In the genomic region with DNA sequence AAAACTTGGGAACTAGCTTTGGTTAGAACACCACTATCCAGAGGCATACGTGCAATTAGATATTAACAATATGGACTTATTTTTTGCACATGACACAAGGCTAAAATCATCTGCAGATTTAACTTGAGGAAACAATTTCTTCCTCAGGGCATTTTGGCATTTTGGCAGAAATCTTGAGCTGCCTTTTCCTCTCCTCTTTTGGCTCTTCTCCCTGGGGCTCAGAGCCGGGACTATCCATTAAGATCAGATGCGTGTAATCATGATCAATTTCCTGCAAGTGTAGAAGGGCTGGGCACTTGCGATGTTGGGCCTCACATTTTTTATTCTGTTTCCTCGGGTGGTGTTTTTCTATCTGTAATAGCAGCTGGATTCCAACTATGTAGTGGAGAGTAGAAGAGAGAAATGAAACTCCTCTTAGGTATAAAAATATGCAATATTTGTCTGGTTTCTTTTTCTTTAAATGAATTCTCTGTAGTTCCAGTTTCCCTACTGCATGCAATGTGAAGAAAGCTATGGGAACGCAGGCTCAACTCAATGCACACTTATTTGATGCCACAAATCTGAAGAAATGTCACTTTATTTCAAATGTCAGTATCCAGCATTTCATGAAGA, we compare ENCODE assay signal across 22 cellular contexts.
DNase-seq lines count a peak whose midpoint lies in the region; ATAC-seq and TF ChIP-seq lines count a peak whose summit lies in the region.
"Had no signal": no experiment of that assay in that cellular context is flagged by ENCODE, and none has a peak within 500 bp of the region (broad histone marks: within the 10 kb centered on the region; RNA-seq: fewer than 3 reads in every experiment).

No MANE protein-coding gene starts in this region.

- no peaks in the 10 kb centered on the region for H3K9me3 ChIP-seq in heart right ventricle
- H3K9me3 ChIP-seq: A549, MG63, SK-N-SH had no signal

- H3K4me3 Mint-ChIP-seq in HFFc6 (peak overlapping the region; percentile 70), mesothelial cell of epicardium (no peak overlapping the region)
- H3K4me3 Mint-ChIP-seq: GM23338, IgD-negative memory B cell had no signal

- H3K4me1 Mint-ChIP-seq in HFFc6 (ENCODE audit: low read depth) = peaks cover 14% of the 10 kb centered on the region
- peaks cover 24% of the 10 kb centered on the region for H3K4me1 Mint-ChIP-seq in mesothelial cell of epicardium
- H3K4me1 Mint-ChIP-seq: GM23338, IgD-negative memory B cell had no signal

- H3K27me3 ChIP-seq in heart right ventricle = no peaks in the 10 kb centered on the region
- H3K27me3 ChIP-seq: MG63 had no signal

- no peak for ATAC-seq in heart right ventricle
- ATAC-seq: A549, GM23338 had no signal

- TF ChIP-seq CTCF in AG09319 (IDR thresholded peaks at IDR 0.05; ENCODE audit: low read depth, low read length) (no peak), HFFc6 (IDR thresholded peaks at IDR 0.05) (no peak), mesothelial cell of epicardium (IDR thresholded peaks at IDR 0.05; ENCODE audit: unreplicated experiment) (no peak), heart right ventricle (IDR thresholded peaks at IDR 0.05) (no peak)

- H3K36me3 ChIP-seq in heart right ventricle = no peaks in the 10 kb centered on the region
- H3K36me3 ChIP-seq: MG63 had no signal

- H3K9me3 Mint-ChIP-seq in HFFc6 = no peaks in the 10 kb centered on the region
- H3K9me3 Mint-ChIP-seq in mesothelial cell of epicardium = peaks cover 3% of the 10 kb centered on the region
- H3K9me3 Mint-ChIP-seq: GM23338 had no signal

- no peak overlapping the region for H3K4me3 ChIP-seq in heart right ventricle
- H3K4me3 ChIP-seq: A549, GM23338, MG63 had no signal

- no peak overlapping the region for H3K27ac ChIP-seq in heart right ventricle
- H3K27ac ChIP-seq: A549 had no signal

- intact Hi-C loops in heart right ventricle (cut with DNase I) = no loop called here

- no peaks in the 10 kb centered on the region for H3K4me1 ChIP-seq in heart right ventricle
- H3K4me1 ChIP-seq: A549 had no signal

- 57 to 59% methylated on average over 6 of the region's 6 CpGs for WGBS in heart right ventricle, 2 donors

- H3K27me3 Mint-ChIP-seq in HFFc6 (ENCODE audit: insufficient read depth) (no peaks in the 10 kb centered on the region), mesothelial cell of epicardium (ENCODE audit: low read depth) (peaks cover 2% of the 10 kb centered on the region)
- H3K27me3 Mint-ChIP-seq: IgD-negative memory B cell had no signal

- DNase-seq in AG09319 (ENCODE audit: extremely low read depth, low read depth) (peak; percentile 19), HFFc6 (no peak), dedifferentiated amniotic fluid mesenchymal stem cell (ENCODE audit: extremely low spot score) (peak; percentile 52), mesothelial cell of epicardium (ENCODE audit: low spot score in 2 of 2, unreplicated experiment in 2 of 2) (no peak), NCI-H2029 (lab: John Stamatoyannopoulos, UW) (no peak), heart right ventricle (no peak)
- DNase-seq in activated CD8-positive, alpha-beta memory T cell treated with anti-CD3 and anti-CD28 coated beads for 24 hours = no peak
- no peak for DNase-seq in activated CD4-positive, alpha-beta T cell treated with anti-CD3 and anti-CD28 coated beads, Interleukin-2, amount 50 U/mL, for 4 hours
- DNase-seq: COR-L47, HCEC 1CT, Karpas-422, MG63, NCI-H1092 treated with DMSO at 0.1 percent for 48 hours, NCI-H146, NCI-H2081, NCI-H446 treated with DMSO at 0.1 percent for 48 hours, OCI-M1, Right ventricle myocardium superior, SK-N-SH had no signal

- no peaks in the 10 kb centered on the region for H3K36me3 Mint-ChIP-seq in HFFc6 (ENCODE audit: low read depth)
- H3K36me3 Mint-ChIP-seq in mesothelial cell of epicardium = no peaks in the 10 kb centered on the region
- H3K36me3 Mint-ChIP-seq: IgD-negative memory B cell had no signal

- 0 out of 2 replicates have a peak overlapping the region, but pooled peaks have one; percentile 17 for H3K27ac Mint-ChIP-seq in HFFc6
- H3K27ac Mint-ChIP-seq in mesothelial cell of epicardium = peak overlapping the region; percentile 40
- H3K27ac Mint-ChIP-seq: GM23338 had no signal

Comparison
In these comparisons a context has a peak if more than half of its experiments do, and no peak if none do; other contexts are left out.
1. DNase-seq: peak in AG09319 (single experiment) and dedifferentiated amniotic fluid mesenchymal stem cell (single experiment); none in HFFc6 (single experiment), mesothelial cell of epicardium (0 of 2), activated CD8-positive, alpha-beta memory T cell treated with anti-CD3 and anti-CD28 coated beads for 24 hours (single experiment), NCI-H2029 (single experiment), activated CD4-positive, alpha-beta T cell treated with anti-CD3 and anti-CD28 coated beads, Interleukin-2, amount 50 U/mL, for 4 hours (0 of 2) and heart right ventricle (0 of 2).